In the genomic region with DNA sequence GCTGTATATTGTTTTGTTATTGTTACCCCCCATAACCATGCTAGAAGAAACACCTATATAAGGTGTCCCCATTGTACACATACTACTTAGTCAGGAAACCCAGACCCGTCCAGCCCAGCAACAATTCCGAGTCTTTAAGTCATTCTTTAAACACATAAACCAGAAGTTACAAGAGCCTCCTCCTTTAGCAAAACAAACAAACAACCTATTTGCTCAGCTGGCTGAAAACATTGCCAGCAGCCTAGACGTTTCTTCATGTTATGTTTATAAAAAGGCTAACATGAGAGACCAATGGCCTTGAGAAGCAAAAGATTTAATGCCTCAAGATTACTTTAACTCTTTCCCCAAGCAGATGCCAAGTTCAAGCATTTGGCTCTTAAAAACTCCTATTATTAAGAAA, we compare ENCODE assay signal across 9 cellular contexts.
A peak's percentile ranks its signal among the peaks of the same experiment; 100 is the strongest.
DNase-seq lines count a peak whose midpoint lies in the region; ATAC-seq, FAIRE-seq and TF ChIP-seq lines count a peak whose summit lies in the region.
"Had no signal": no experiment of that assay in that cellular context is flagged by ENCODE, and none has a peak within 500 bp of the region (broad histone marks: within the 10 kb centered on the region; RNA-seq: fewer than 3 reads in every experiment).

No MANE protein-coding gene starts in this region.

- ATAC-seq in HG03045 (IDR thresholded peaks at IDR 0.05; ENCODE audit: unreplicated experiment) (no peak), GM21423 (IDR thresholded peaks at IDR 0.05; ENCODE audit: unreplicated experiment) (no peak)

- FAIRE-seq in TTC549 (lab: Jason Lieb, UNC) = peak; percentile 7

- TF ChIP-seq CTCF in GM12865 (IDR thresholded peaks at IDR 0.05; ENCODE audit: insufficient read depth, low read depth, low read length, missing control alignments) = no peak

- H3K4me3 ChIP-seq in GM12865 (ENCODE audit: low read depth, low read length) = peak overlapping the region; percentile 99

- DNase-seq in GM12865 (ENCODE audit: low read depth) (no peak), fibroblast of peridontal ligament (ENCODE audit: extremely low read depth) (peak; percentile 38), smooth muscle cell of the brain vasculature (ENCODE audit: low read depth, low spot score) (peak; percentile 26), T1000 (lab: John Stamatoyannopoulos, UW) (no peak), kidney glomerular epithelial cell (lab: John Stamatoyannopoulos, UW) (no peak)
- DNase-seq: NCI-H187 had no signal

Comparison
In these comparisons a context has a peak if more than half of its experiments do, and no peak if none do; other contexts are left out.
1. DNase-seq: peak in fibroblast of peridontal ligament (single experiment) and smooth muscle cell of the brain vasculature (single experiment); none in GM12865 (single experiment), T1000 (single experiment) and kidney glomerular epithelial cell (single experiment).